In the genomic region with DNA sequence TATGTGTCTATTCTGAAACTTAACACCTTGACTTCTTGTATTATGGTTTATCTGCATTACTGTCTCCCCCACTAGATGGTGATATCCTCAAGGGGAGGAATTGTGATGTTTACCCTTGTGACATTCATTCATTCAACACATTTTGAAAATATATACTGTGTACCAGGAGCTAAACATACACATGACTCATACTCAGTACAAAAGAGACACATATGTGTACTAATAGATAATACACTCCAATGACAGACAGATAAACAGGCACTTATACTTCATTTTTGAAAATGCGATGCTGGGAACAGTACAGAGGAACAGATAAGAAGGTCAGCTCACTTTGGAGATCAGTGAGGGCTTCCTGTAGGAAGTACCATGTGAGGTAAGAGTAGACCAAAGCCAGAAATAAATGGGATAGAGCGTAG, we compare ENCODE assay signal across 1 cellular context.
TF ChIP-seq lines count a peak whose summit lies in the region.

No MANE protein-coding gene starts in this region.

TF ChIP-seq in H1, 55 proteins besides CTCF, POLR2A, EP300 and RAD21:
- TF ChIP-seq RXRA (IDR thresholded peaks at IDR 0.05; ENCODE audit: insufficient read depth, low read depth, low read length) = no peak
- TF ChIP-seq CBX8 (IDR thresholded peaks at IDR 0.05; ENCODE audit: borderline replicate concordance, low read depth, low read length) = no peak
- TF ChIP-seq YY1 (IDR thresholded peaks at IDR 0.05; ENCODE audit: low read depth, low read length) = no peak
- TF ChIP-seq ASH2L (IDR thresholded peaks at IDR 0.05; ENCODE audit: low read length) = no peak
- TF ChIP-seq BCL11A (IDR thresholded peaks at IDR 0.05; ENCODE audit: low read depth in 2 of 2, low read length in 2 of 2) = no peak
TF ChIP-seq in H1: peak in this region for 0.
